ENCODE assay signal across 1 cellular context in genomic region chr9:69066955-69067354, GRCh38.
TF ChIP-seq lines count a peak whose summit lies in the region.

No MANE protein-coding gene starts in this region.

TF ChIP-seq in H1, 55 proteins besides CTCF, POLR2A, EP300 and RAD21 (continued from another document):
- no peak for TF ChIP-seq ATF3 (IDR thresholded peaks at IDR 0.05; ENCODE audit: insufficient read depth, low read depth, low read length)
- TF ChIP-seq ATF2 (IDR thresholded peaks at IDR 0.05; ENCODE audit: low read length) = no peak
- TF ChIP-seq SIN3A (conservative IDR thresholded peaks at IDR 0.05 in 1 of 2, IDR thresholded peaks at IDR 0.05 in 1 of 2; ENCODE audit: low read depth in 1 of 2, low read length in 2 of 2) = no peak
- TF ChIP-seq HDAC2 (IDR thresholded peaks at IDR 0.05; ENCODE audit: borderline replicate concordance in 1 of 2, low read depth in 2 of 2, low read length in 2 of 2) = no peak
- no peak for TF ChIP-seq TEAD4 (IDR thresholded peaks at IDR 0.05; ENCODE audit: low read depth, low read length)
- no peak for TF ChIP-seq CHD1 (IDR thresholded peaks at IDR 0.05; ENCODE audit: low read depth, low read length)
- no peak for TF ChIP-seq GABPA (IDR thresholded peaks at IDR 0.05; ENCODE audit: borderline replicate concordance, insufficient read depth, low read length)
- TF ChIP-seq POU5F1 (IDR thresholded peaks at IDR 0.05; ENCODE audit: low read depth, low read length) = no peak
- TF ChIP-seq JUN (IDR thresholded peaks at IDR 0.05; ENCODE audit: low read depth, low read length) = no peak
- no peak for TF ChIP-seq EZH2 (IDR thresholded peaks at IDR 0.05; ENCODE audit: low read depth, low read length, severe bottlenecking)
